8 cellular contexts compared by ENCODE assay signal in the genomic region with DNA sequence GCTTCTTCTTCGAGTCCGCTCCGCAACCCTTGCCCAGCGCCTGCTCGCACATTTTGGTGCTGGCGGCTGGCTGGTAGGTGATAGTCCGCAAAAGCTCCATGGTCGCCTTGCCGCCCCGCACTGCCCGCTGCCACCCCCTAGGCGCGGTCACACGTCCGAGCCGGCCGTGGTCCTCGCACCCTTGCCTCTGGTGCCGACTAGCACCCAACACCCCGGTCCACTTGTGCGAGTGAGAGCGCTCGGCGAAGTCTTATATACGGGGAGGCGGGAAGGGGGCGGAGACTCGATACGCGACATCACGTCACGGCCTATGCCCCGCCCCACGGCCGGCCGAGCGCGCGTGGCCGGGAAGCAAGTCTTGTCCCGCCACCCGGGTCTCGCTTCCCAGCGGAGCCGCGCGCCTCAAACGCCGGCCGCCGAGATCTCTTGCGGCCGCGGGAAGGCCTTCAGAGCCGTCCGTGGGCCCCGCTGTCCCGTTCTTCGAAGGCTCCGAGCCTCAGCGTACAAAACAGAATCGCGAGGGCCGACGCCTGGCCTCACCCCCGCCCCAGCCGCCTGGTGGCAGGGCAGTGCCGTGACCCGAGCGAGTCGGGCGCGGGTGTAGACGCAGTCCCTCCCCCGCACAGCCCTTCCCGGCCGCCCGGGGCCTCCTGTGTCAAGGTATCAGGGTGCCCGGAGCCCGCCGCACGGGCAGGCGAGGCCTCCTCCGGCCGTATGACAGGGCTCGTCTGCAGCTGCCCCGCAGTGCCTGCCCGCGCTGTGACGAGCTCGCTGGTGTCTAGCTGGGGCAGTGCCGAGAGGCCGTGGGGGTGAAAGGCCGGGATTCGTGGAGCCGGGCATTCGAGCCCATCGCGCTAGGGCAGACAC. TPM values are rescaled to one million over a fixed set of nuclear protein-coding genes. Genes with fewer than 3 reads are reported as not detected.
DNase-seq lines count a peak whose midpoint lies in the region; ATAC-seq and TF ChIP-seq lines count a peak whose summit lies in the region.

Gene PLK2 (minus strand): TSS at position 227 of the 867 bp plus-strand sequence. CDS start 127 bp downstream, at position 100.

- peak within 1 kb of the TSS; percentile 89 for H2AFZ ChIP-seq in fibroblast of lung (ENCODE audit: low read length)

- no peaks in the 10 kb centered on the region for H4K20me1 ChIP-seq in fibroblast of lung (ENCODE audit: control insufficient read depth, extremely low read depth, insufficient read depth, low read length)

- POLR2A ChIA-PET in CD4-positive, alpha-beta memory T cell (lab: Charles Lee; ENCODE audit: partially characterized antibody): interaction anchor here (0.7 to 3.2 kb wide), 12 partner anchors 10 to 1161 kb away, joined by 3 to 34 read pairs (median 4); no protein-coding TSS in a partner anchor
- POLR2A ChIA-PET in Panc1 (lab: Charles Lee): interaction anchor here (0.6 kb wide), 1 partner anchor 653 kb away, joined by 3 read pairs; no protein-coding TSS in a partner anchor
- POLR2A ChIA-PET in naive thymus-derived CD8-positive, alpha-beta T cell (lab: Charles Lee): interaction anchor here (1.0 to 1.6 kb wide), 3 partner anchors 46 to 1162 kb away, joined by 4 to 6 read pairs (median 4); no protein-coding TSS in a partner anchor

- peaks cover 8% of the 10 kb centered on the region for H3K27me3 ChIP-seq in CD4-positive, alpha-beta memory T cell (ENCODE audit: insufficient read depth, low read length)
- H3K27me3 ChIP-seq in Panc1 (ENCODE audit: control insufficient read depth, insufficient read depth, low read length) (no peaks in the 10 kb centered on the region), fibroblast of lung (ENCODE audit: control insufficient read depth, insufficient read depth, low read length) (no peaks in the 10 kb centered on the region)

- peak within 1 kb of the TSS; percentile 87 to 95 (median 90) for H3K4me3 Mint-ChIP-seq in CD4-positive, alpha-beta memory T cell
- H3K4me3 Mint-ChIP-seq in naive thymus-derived CD8-positive, alpha-beta T cell: peak within 1 kb of the TSS; percentile 82 to 94 (median 90)
- H3K4me3 Mint-ChIP-seq in stimulated activated naive B cell treated with anti-CD40 and anti-IgM and Interleukin-4, amounts not matched to agents 10 μg/mL and 1 μg/mL and 100 μg/mL, for 72 hours: peak within 1 kb of the TSS; percentile 86 to 92

- peak within 1 kb of the TSS; percentile 86 to 95 (median 88) for H3K27ac Mint-ChIP-seq in CD4-positive, alpha-beta memory T cell
- H3K27ac Mint-ChIP-seq in naive thymus-derived CD8-positive, alpha-beta T cell: peak within 1 kb of the TSS; percentile 68 to 95 (median 92)
- peak within 1 kb of the TSS; percentile 90 for H3K27ac Mint-ChIP-seq in stimulated activated naive B cell treated with anti-CD40 and anti-IgM and Interleukin-4, amounts not matched to agents 10 μg/mL and 1 μg/mL and 100 μg/mL, for 72 hours

- peaks cover 4 to 6% of the 10 kb centered on the region in 2 donors for H3K36me3 Mint-ChIP-seq in CD4-positive, alpha-beta memory T cell
- no peaks in the 10 kb centered on the region for H3K36me3 Mint-ChIP-seq in naive thymus-derived CD8-positive, alpha-beta T cell
- H3K36me3 Mint-ChIP-seq in stimulated activated naive B cell treated with anti-CD40 and anti-IgM and Interleukin-4, amounts not matched to agents 10 μg/mL and 1 μg/mL and 100 μg/mL, for 72 hours: peaks cover 0 to 3% of the 10 kb centered on the region in 2 donors

- H3K9ac ChIP-seq in fibroblast of lung (ENCODE audit: insufficient read depth, low read length): peak within 1 kb of the TSS; percentile 93

- DNase-seq in CD4-positive, alpha-beta memory T cell: peak; percentile 91 to 95 (median 92)
- DNase-seq in Panc1 (ENCODE audit: low read depth, low spot score): peak; percentile 71
- peak; percentile 85 to 87 for DNase-seq in activated T-helper 1 cell treated with anti-CD3 and anti-CD28 coated beads, Interleukin-2, amount 50 U/mL, for 16 hours (ENCODE audit: low read depth in 1 of 2, low spot score in 1 of 2)
- DNase-seq in fibroblast of lung (ENCODE audit: low read depth in 2 of 2): peak; percentile 92 to 95
- DNase-seq in naive thymus-derived CD8-positive, alpha-beta T cell: peak; percentile 87 to 96 (median 94)
- DNase-seq in stimulated activated naive B cell treated with anti-CD40 and anti-IgM and Interleukin-4, amounts not matched to agents 10 μg/mL and 1 μg/mL and 100 μg/mL, for 72 hours: peak; percentile 84

- no TSS peak for BruUV-seq in Panc1 (replicated peaks; lab: Mats Ljungman, UMichigan)

- H3K4me1 Mint-ChIP-seq in CD4-positive, alpha-beta memory T cell: peaks cover 3 to 16% (median 14%) of the 10 kb centered on the region in 4 donors
- H3K4me1 Mint-ChIP-seq in naive thymus-derived CD8-positive, alpha-beta T cell: peaks cover 7 to 20% (median 13%) of the 10 kb centered on the region in 4 donors
- peaks cover 7 to 15% of the 10 kb centered on the region in 2 donors for H3K4me1 Mint-ChIP-seq in stimulated activated naive B cell treated with anti-CD40 and anti-IgM and Interleukin-4, amounts not matched to agents 10 μg/mL and 1 μg/mL and 100 μg/mL, for 72 hours

- peak within 1 kb of the TSS; percentile 91 for H3K4me2 ChIP-seq in fibroblast of lung (ENCODE audit: extremely low read depth, insufficient read depth, low read length)

- TF ChIP-seq CTCF in Panc1 (IDR thresholded peaks at IDR 0.05) (no peak), fibroblast of lung (conservative IDR thresholded peaks at IDR 0.05 in 1 of 2, IDR thresholded peaks at IDR 0.05 in 1 of 2; ENCODE audit: low read depth in 1 of 2, low read length in 2 of 2) (peak; percentile 30 to 34)

- peak within 1 kb of the TSS; percentile 1 to 80 for H3K4me3 ChIP-seq in CD4-positive, alpha-beta memory T cell (ENCODE audit: low read length in 2 of 2)
- H3K4me3 ChIP-seq in Panc1 (ENCODE audit: low read depth in 2 of 2, low read length in 2 of 2): peak within 1 kb of the TSS; percentile 87 to 91
- peak within 1 kb of the TSS; percentile 56 to 89 (median 84) for H3K4me3 ChIP-seq in fibroblast of lung (replicated peaks in 1 of 4; ENCODE audit: control extremely low read depth in 1 of 4, insufficient read depth in 1 of 4, low read depth in 3 of 4, low read length in 4 of 4)

- H3K27me3 Mint-ChIP-seq in CD4-positive, alpha-beta memory T cell: peaks cover 0 to 4% of the 10 kb centered on the region in 2 donors
- H3K27me3 Mint-ChIP-seq in naive thymus-derived CD8-positive, alpha-beta T cell: peaks cover 0 to 11% (median 9%) of the 10 kb centered on the region in 5 donors
- H3K27me3 Mint-ChIP-seq in stimulated activated naive B cell treated with anti-CD40 and anti-IgM and Interleukin-4, amounts not matched to agents 10 μg/mL and 1 μg/mL and 100 μg/mL, for 72 hours: no peaks in the 10 kb centered on the region

- ATAC-seq in GM19328 (IDR thresholded peaks at IDR 0.05; ENCODE audit: unreplicated experiment): peak; percentile 77
- peak; percentile 77 for ATAC-seq in HG03460 (IDR thresholded peaks at IDR 0.05; ENCODE audit: unreplicated experiment)
- ATAC-seq in Panc1: peak; percentile 85
- ATAC-seq in naive thymus-derived CD8-positive, alpha-beta T cell: peak; percentile 80 to 83
- peak; percentile 82 to 84 for ATAC-seq in stimulated activated naive B cell treated with anti-CD40 and anti-IgM and Interleukin-4, amounts not matched to agents 10 μg/mL and 1 μg/mL and 100 μg/mL, for 72 hours (replicated peaks)

- peaks cover 12% of the 10 kb centered on the region for H3K4me1 ChIP-seq in CD4-positive, alpha-beta memory T cell (ENCODE audit: insufficient read depth, low read length)
- H3K4me1 ChIP-seq in Panc1 (ENCODE audit: control insufficient read depth, insufficient read depth, low read length): peaks cover 31% of the 10 kb centered on the region
- H3K4me1 ChIP-seq in fibroblast of lung (ENCODE audit: control insufficient read depth, extremely low read depth, insufficient read depth, low read length): peaks cover 3% of the 10 kb centered on the region

- peak within 1 kb of the TSS; percentile 83 for H3K27ac ChIP-seq in CD4-positive, alpha-beta memory T cell (ENCODE audit: low read depth, low read length)
- H3K27ac ChIP-seq in Panc1 (ENCODE audit: low read length): peak within 1 kb of the TSS; percentile 97
- peak within 1 kb of the TSS; percentile 91 for H3K27ac ChIP-seq in fibroblast of lung (ENCODE audit: insufficient read depth, low read length)

- no peaks in the 10 kb centered on the region for H3K9me3 Mint-ChIP-seq in CD4-positive, alpha-beta memory T cell
- no peaks in the 10 kb centered on the region for H3K9me3 Mint-ChIP-seq in naive thymus-derived CD8-positive, alpha-beta T cell
- no peaks in the 10 kb centered on the region for H3K9me3 Mint-ChIP-seq in stimulated activated naive B cell treated with anti-CD40 and anti-IgM and Interleukin-4, amounts not matched to agents 10 μg/mL and 1 μg/mL and 100 μg/mL, for 72 hours

- H3K36me3 ChIP-seq in CD4-positive, alpha-beta memory T cell (ENCODE audit: insufficient read depth, low read length): no peaks in the 10 kb centered on the region
- H3K36me3 ChIP-seq in Panc1 (ENCODE audit: control insufficient read depth, insufficient read depth, low read length): peaks cover 38% of the 10 kb centered on the region
- H3K36me3 ChIP-seq in fibroblast of lung (ENCODE audit: control insufficient read depth, insufficient read depth, low read length): peaks cover 5% of the 10 kb centered on the region

- CTCF ChIA-PET in CD4-positive, alpha-beta memory T cell (lab: Charles Lee; ENCODE audit: partially characterized antibody): interaction anchor here (0.6 to 10.2 kb wide), 22 partner anchors 9 to 1550 kb away, joined by 3 to 176 read pairs (median 6); no protein-coding TSS in a partner anchor
- CTCF ChIA-PET in Panc1 (lab: Charles Lee): interaction anchor here (0.6 to 2.2 kb wide), 7 partner anchors 84 to 1179 kb away, joined by 3 to 10 read pairs (median 5); no protein-coding TSS in a partner anchor

- in situ Hi-C loops in Panc1 (cut with HindIII; ENCODE audit: low pct_unique_long_range_greater_than_20kb, low sequenced_read_pairs): loop anchor here (25.0 kb wide), 1 partner anchor 973 kb away; the partner anchor contains the start of gene ACTBL2

- peaks cover 31% of the 10 kb centered on the region for H3K79me2 ChIP-seq in fibroblast of lung (ENCODE audit: control insufficient read depth, insufficient read depth, low read length)

- intact Hi-C loops in CD4-positive, alpha-beta memory T cell (cut with micrococcal nuclease): loop anchor here (1.0 to 2.0 kb wide), 10 partner anchors 579 to 1559 kb away; partner anchors contain the start of genes MIER3 and SETD9
- intact Hi-C loops in Panc1 (cut with micrococcal nuclease; ENCODE audit: unreplicated experiment): loop anchor here (1.0 to 10.0 kb wide), 7 partner anchors 135 to 961 kb away; no protein-coding TSS in a partner anchor

- no peaks in the 10 kb centered on the region for H3K9me3 ChIP-seq in CD4-positive, alpha-beta memory T cell (ENCODE audit: control insufficient read depth in 1 of 2, low read length in 2 of 2)
- no peaks in the 10 kb centered on the region for H3K9me3 ChIP-seq in Panc1 (ENCODE audit: control insufficient read depth, insufficient read depth, low read depth, low read length)
- H3K9me3 ChIP-seq in fibroblast of lung (ENCODE audit: control insufficient read depth, insufficient read depth, low read depth, low read length): no peaks in the 10 kb centered on the region

RNA-seq across cellular contexts. Expression of gene PLK2, which starts in this region (rescaled TPM):
- total RNA-seq in CD4-positive, alpha-beta memory T cell: 1 to 10 TPM; 6.3 to 8.2 TPM
- 1 to 10 TPM; 2.2 to 6.5 TPM for polyA plus RNA-seq in CD4-positive, alpha-beta memory T cell
- total RNA-seq in Panc1 (2021; ENCODE audit: unreplicated experiment) (258 TPM), fibroblast of lung (835 and 983 TPM in 2 replicates)
- polyA plus RNA-seq in Panc1 (2012; ENCODE audit: insufficient read length): 326 TPM
- polyA plus RNA-seq in fibroblast of lung: 26.8 and 59.4 TPM in 2 replicates
- polyA plus RNA-seq in fibroblast of lung (2012): 24.9 and 57.2 TPM in 2 replicates
- polyA minus RNA-seq in fibroblast of lung (ENCODE audit: low replicate concordance): 19.9 and 78.0 TPM in 2 replicates
- 10 to 100 TPM in 1 of 2 experiments, 1 to 10 TPM in 1; 8.8 to 10.7 TPM for total RNA-seq in naive thymus-derived CD8-positive, alpha-beta T cell
- 1 to 10 TPM in 1 of 3 donors, under 1 TPM in 2; 0.33 to 1.0 (median 0.96) TPM for polyA plus RNA-seq in naive thymus-derived CD8-positive, alpha-beta T cell

Comparison
In these comparisons a context has a peak if more than half of its experiments do, and no peak if none do; other contexts are left out.
1. Peak in every context shown above with its lines: DNase-seq, ATAC-seq, H3K4me3 ChIP-seq and H3K27ac ChIP-seq.
2. RNA of gene PLK2 (total RNA-seq): 835 to 983 TPM in fibroblast of lung and 258 TPM in Panc1 (single experiment); 8.8 to 10.7 TPM in naive thymus-derived CD8-positive, alpha-beta T cell and 6.3 to 8.2 TPM in CD4-positive, alpha-beta memory T cell; every median in the first group is over 10 times any median in the second.